In the genomic region with DNA sequence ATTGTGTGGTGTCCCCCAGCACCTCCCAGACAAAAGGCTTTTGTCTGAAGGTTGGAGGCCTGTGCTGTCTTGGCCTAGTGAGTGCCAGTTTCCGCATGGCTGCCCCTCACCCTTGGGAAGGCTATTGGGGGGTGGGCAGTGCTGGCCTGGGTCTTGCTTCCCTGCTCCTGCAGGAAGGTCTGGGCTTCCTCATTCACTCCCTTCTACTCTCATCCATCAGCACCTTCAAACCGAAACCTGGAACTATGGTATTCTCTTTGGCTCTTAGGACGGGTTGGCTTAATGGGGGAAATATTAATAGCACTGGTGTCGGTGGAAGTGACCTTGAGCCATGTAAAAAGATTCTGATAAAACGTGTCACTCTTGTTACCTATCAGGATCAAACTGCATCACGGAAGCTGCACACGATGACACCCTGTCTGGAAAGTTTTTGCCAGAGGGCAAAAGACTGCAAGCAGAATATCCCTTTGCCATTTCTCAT, we compare ENCODE assay signal across 14 cellular contexts. TPM values are rescaled to one million over a fixed set of nuclear protein-coding genes. Genes with fewer than 3 reads are reported as not detected.
DNase-seq lines count a peak whose midpoint lies in the region; ATAC-seq and TF ChIP-seq lines count a peak whose summit lies in the region.
"Had no signal": no experiment of that assay in that cellular context is flagged by ENCODE, and none has a peak within 500 bp of the region (broad histone marks: within the 10 kb centered on the region; RNA-seq: fewer than 3 reads in every experiment).

No MANE protein-coding gene starts in this region.

- dilution Hi-C loops in mammary epithelial cell (cut with HindIII; ENCODE audit: low sequenced_read_pairs): no loop called here

- no peak overlapping the region for H2AFZ ChIP-seq in mammary epithelial cell (ENCODE audit: low read depth, low read length)

- H3K27me3 ChIP-seq in mammary epithelial cell (ENCODE audit: insufficient read depth, low read length) (no peaks in the 10 kb centered on the region), uterus (no peaks in the 10 kb centered on the region)
- H3K27me3 ChIP-seq: colonic mucosa had no signal

- intact Hi-C loops in MCF 10A (cut with micrococcal nuclease): loop anchor here (5.0 kb wide), 1 partner anchor 651 kb away; no protein-coding TSS in a partner anchor
- intact Hi-C loops in mammary epithelial cell (cut with micrococcal nuclease): loop anchor here (5.0 to 10.0 kb wide), 5 partner anchors 211 to 828 kb away; partner anchors contain the start of gene PCSK1
- intact Hi-C loops in left ventricle myocardium superior (cut with micrococcal nuclease): loop anchor here (5.0 to 10.0 kb wide), 2 partner anchors 98 to 481 kb away; no protein-coding TSS in a partner anchor
- intact Hi-C loops in uterus (cut with DNase I; ENCODE audit: low total_unique reads): loop anchor here (5.0 kb wide), 1 partner anchor 481 kb away; no protein-coding TSS in a partner anchor

- H3K4me1 Mint-ChIP-seq in MCF 10A (ENCODE audit: insufficient read depth, unreplicated experiment): peaks cover 37% of the 10 kb centered on the region

- H3K4me1 ChIP-seq in mammary epithelial cell (ENCODE audit: insufficient read depth, low read length) (peaks cover 20% of the 10 kb centered on the region), uterus (peaks cover 0 to 4% of the 10 kb centered on the region in 2 donors)

- H3K9me3 Mint-ChIP-seq in MCF 10A (ENCODE audit: unreplicated experiment): no peaks in the 10 kb centered on the region
- H3K9me3 Mint-ChIP-seq: T-helper 1 cell treated with Interleukin-12 subunit alpha and Interleukin-12 subunit beta and Interleukin-4 antibody, amounts not matched to agents 30 μg/mL and 1 μg/mL, for 36 hours had no signal

- H3K36me3 ChIP-seq in mammary epithelial cell (ENCODE audit: insufficient read depth, low read length) (no peaks in the 10 kb centered on the region), uterus (no peaks in the 10 kb centered on the region)
- H3K36me3 ChIP-seq: colonic mucosa had no signal

- peak; percentile 61 for ATAC-seq in left ventricle myocardium superior
- no peak for ATAC-seq in HG03439 (IDR thresholded peaks at IDR 0.05; ENCODE audit: unreplicated experiment)
- ATAC-seq: A549; activated CD4-positive, CD25-positive, alpha-beta regulatory T cell treated with anti-CD3 and anti-CD28 coated beads, Interleukin-2, amount 50 U/mL, for 24 hours had no signal

- in situ Hi-C loops in mammary epithelial cell (cut with MboI; ENCODE audit: low sequenced_read_pairs in 2 of 2): loop anchor here (10.0 to 25.0 kb wide), 3 partner anchors 468 to 738 kb away; no protein-coding TSS in a partner anchor

- H3K36me3 Mint-ChIP-seq in MCF 10A (ENCODE audit: insufficient read depth, unreplicated experiment): peaks cover 13% of the 10 kb centered on the region

- 84% methylated on average over 6 of the region's 7 CpGs for WGBS in mammary epithelial cell (ENCODE audit: low coverage, missing lambda C conversion rate)

- H3K79me2 ChIP-seq in mammary epithelial cell (ENCODE audit: insufficient read depth, low read length): no peaks in the 10 kb centered on the region

- DNase-seq in MCF 10A (ENCODE audit: unreplicated experiment) (no peak), mammary epithelial cell (no peak), left ventricle myocardium superior (no peak), pons (ENCODE audit: low spot score) (peak; percentile 81), uterus (no peak), epidermal melanocyte (ENCODE audit: insufficient read length, low spot score) (no peak)
- DNase-seq in effector CD8-positive, alpha-beta T cell (lab: John Stamatoyannopoulos, UW): no peak
- DNase-seq: colonic mucosa; NCI-H2029 treated with DMSO at 0.1 percent for 48 hours; stimulated activated CD4-positive, alpha-beta T cell treated with anti-CD3 and anti-CD28 coated beads, Interleukin-15, amount 100 ng/mL, for 24 hours had no signal

- no peaks in the 10 kb centered on the region for H4K20me1 ChIP-seq in mammary epithelial cell (ENCODE audit: insufficient read depth, low read length)

- no peak overlapping the region for H3K9ac ChIP-seq in mammary epithelial cell (ENCODE audit: insufficient read depth, low read length)

- POLR2A ChIA-PET in MCF 10A (lab: Yijun Ruan, JAX): interaction anchor here (0.6 to 6.0 kb wide), 4 partner anchors 68 to 481 kb away, joined by 3 to 82 read pairs (median 3); no protein-coding TSS in a partner anchor

- H3K4me2 ChIP-seq in mammary epithelial cell (ENCODE audit: insufficient read depth, low read depth, low read length): no peak overlapping the region
- H3K4me2 ChIP-seq: A549 had no signal

- H3K9me3 ChIP-seq in mammary epithelial cell (replicated peaks; ENCODE audit: insufficient read depth, low read length) (no peaks in the 10 kb centered on the region), uterus (no peaks in the 10 kb centered on the region)
- H3K9me3 ChIP-seq: A549, colonic mucosa had no signal

- TF ChIP-seq POLR2A in uterus (IDR thresholded peaks at IDR 0.05): no peak

- CTCF ChIA-PET in MCF 10A (lab: Yijun Ruan, JAX): interaction anchor here (0.9 to 2.2 kb wide), 9 partner anchors 10 to 488 kb away, joined by 3 to 14 read pairs (median 4); no protein-coding TSS in a partner anchor
- CTCF ChIA-PET in mammary epithelial cell (lab: Charles Lee; ENCODE audit: low non-redundant PET): no interaction called here

- TF ChIP-seq CTCF in MCF 10A (IDR thresholded peaks at IDR 0.05; ENCODE audit: unreplicated experiment) (no peak), mammary epithelial cell (conservative IDR thresholded peaks at IDR 0.05 in 1 of 2, IDR thresholded peaks at IDR 0.05 in 1 of 2; ENCODE audit: extremely low read depth in 1 of 2, insufficient read depth in 1 of 2, low read depth in 1 of 2, low read length in 2 of 2) (no peak), uterus (IDR thresholded peaks at IDR 0.05) (no peak)

- no peak overlapping the region for H3K4me3 Mint-ChIP-seq in MCF 10A (ENCODE audit: unreplicated experiment)
- H3K4me3 Mint-ChIP-seq: T-helper 1 cell treated with Interleukin-12 subunit alpha and Interleukin-12 subunit beta and Interleukin-4 antibody, amounts not matched to agents 30 μg/mL and 1 μg/mL, for 36 hours had no signal

- H3K27ac ChIP-seq in mammary epithelial cell (ENCODE audit: insufficient read depth, low read depth, low read length): no peak overlapping the region
- peak overlapping the region; percentile 79 to 83 for H3K27ac ChIP-seq in uterus

- BruUV-seq in MCF 10A (replicated peaks; lab: Mats Ljungman, UMichigan): no TSS peak
- no TSS peak for BruUV-seq in mammary epithelial cell (replicated peaks; lab: Mats Ljungman, UMichigan)

- H3K4me3 ChIP-seq in mammary epithelial cell (replicated peaks in 1 of 3; ENCODE audit: insufficient read depth in 1 of 3, low read depth in 2 of 3, low read length in 3 of 3) (no peak overlapping the region), uterus (no peak overlapping the region)
- H3K4me3 ChIP-seq: A549, colonic mucosa had no signal

- H3K27ac Mint-ChIP-seq in MCF 10A (ENCODE audit: low read depth, unreplicated experiment): peak overlapping the region; percentile 99
- H3K27ac Mint-ChIP-seq: T-helper 1 cell treated with Interleukin-12 subunit alpha and Interleukin-12 subunit beta and Interleukin-4 antibody, amounts not matched to agents 30 μg/mL and 1 μg/mL, for 36 hours had no signal

- H3K27me3 Mint-ChIP-seq in MCF 10A (ENCODE audit: insufficient read depth, unreplicated experiment): no peaks in the 10 kb centered on the region

RNA-seq across cellular contexts. Expression of gene GLRX, which starts 34.0 kb away (rescaled TPM):
- total RNA-seq in MCF 10A (2022) (41.4 and 59.2 TPM in 2 replicates), mammary epithelial cell (1 to 10 TPM; 3.5 to 8.3 TPM), left ventricle myocardium superior (106 TPM), uterus (10 to 100 TPM; 13.0 to 98.8 (median 15.5) TPM)
- polyA plus RNA-seq in mammary epithelial cell: 8.4 TPM
- polyA minus RNA-seq in mammary epithelial cell: not detected
